Comparison of ENCODE assay signal across 21 cellular contexts in genomic region chr3:127551971-127552370, GRCh38.
"Had no signal": no experiment of that assay in that cellular context is flagged by ENCODE, and none has a peak within 500 bp of the region (broad histone marks: within the 10 kb centered on the region; RNA-seq: fewer than 3 reads in every experiment).

No MANE protein-coding gene starts in this region.

- ATAC-seq: activated CD4-positive, CD25-positive, alpha-beta regulatory T cell treated with anti-CD3 and anti-CD28 coated beads, Interleukin-2, amount 50 U/mL, for 24 hours; left ventricle myocardium superior; pancreas; psoas muscle; stimulated activated effector memory CD8-positive, alpha-beta T cell treated with anti-CD3 and anti-CD28 coated beads, Interleukin-12 subunit alpha, Interleukin-12 subunit beta, amount 100 ng/mL, for 72 hours had no signal

- DNase-seq: activated CD4-positive, alpha-beta T cell treated with anti-CD3 and anti-CD28 coated beads for 48 hours; activated CD4-positive, alpha-beta T cell treated with anti-CD3 and anti-CD28 coated beads, Interleukin-2, amount 50 U/mL, for 48 hours; activated CD8-positive, alpha-beta memory T cell treated with anti-CD3 and anti-CD28 coated beads for 24 hours; activated gamma-delta T cell; activated naive CD4-positive, alpha-beta T cell treated with anti-CD3 and anti-CD28 coated beads, Interleukin-2, amount 10 ng/mL, durations not matched to agents 7 days and 5 days; activated naive CD8-positive, alpha-beta T cell treated with anti-CD3 and anti-CD28 coated beads, Interleukin-2, amount 10 ng/mL, durations not matched to agents 7 days and 5 days; brain microvascular endothelial cell; dorsolateral prefrontal cortex; effector memory CD4-positive, alpha-beta T cell; left ventricle myocardium superior; nephron progenitor cell; pancreas; psoas muscle; sigmoid colon; small intestine; stimulated activated CD4-positive, alpha-beta T cell treated with anti-CD3 and anti-CD28 coated beads, Interleukin-4, amount 100 ng/mL, for 24 hours; T1000; upper lobe of left lung; WERI-Rb-1 had no signal
